In genomic region chr7:106285801-106286492, GRCh38 we compare ENCODE assay signal across 8 cellular contexts. TPM values are rescaled to one million over a fixed set of nuclear protein-coding genes. Genes with fewer than 3 reads are reported as not detected.
A peak's percentile ranks its signal among the peaks of the same experiment; 100 is the strongest.
DNase-seq lines count a peak whose midpoint lies in the region; ATAC-seq and FAIRE-seq lines count a peak whose summit lies in the region.

No MANE protein-coding gene starts in this region.

- peaks cover 4 to 5% of the 10 kb centered on the region in 2 donors for H3K4me1 ChIP-seq in small intestine (ENCODE audit: control insufficient read depth in 2 of 2, insufficient read depth in 1 of 2, low read depth in 1 of 2, low read length in 1 of 2)

- no peaks in the 10 kb centered on the region for H3K36me3 ChIP-seq in small intestine (ENCODE audit: control insufficient read depth in 2 of 2, insufficient read depth in 2 of 2, low read length in 2 of 2)

- DNase-seq in activated CD4-positive, CD25-positive, alpha-beta regulatory T cell treated with anti-CD3 and anti-CD28 coated beads, Interleukin-2, amount 50 U/mL, for 16 hours (ENCODE audit: low read depth, low spot score), result peak; percentile 28
- DNase-seq in activated CD4-positive, CD25-positive, alpha-beta regulatory T cell treated with anti-CD3 and anti-CD28 coated beads, Interleukin-2, amount 50 U/mL, for 72 hours, result no peak
- DNase-seq in activated T-cell treated with anti-CD3 and anti-CD28 coated beads for 4 hours, result peak; percentile 13
- peak; percentile 18 for DNase-seq in germinal center (ENCODE audit: low spot score)
- DNase-seq in small intestine, result peak; percentile 64
- no peak for DNase-seq in AML-193 (lab: John Stamatoyannopoulos, UW)
- DNase-seq in NK-92 (lab: John Stamatoyannopoulos, UW; ENCODE audit: unreplicated experiment), result no peak

- 5 to 16% (median 7%) methylated on average over 16 of the region's 16 CpGs for WGBS in small intestine, 3 donors

- no peaks in the 10 kb centered on the region for H3K27me3 ChIP-seq in small intestine (ENCODE audit: control insufficient read depth in 2 of 2, insufficient read depth in 2 of 2, low read length in 2 of 2)

- peak; percentile 33 for ATAC-seq in HG03196 (IDR thresholded peaks at IDR 0.05; ENCODE audit: unreplicated experiment)

- H3K4me3 ChIP-seq in small intestine (ENCODE audit: low read depth in 1 of 2, low read length in 2 of 2), result peak overlapping the region; percentile 50 to 69

- peak overlapping the region; percentile 95 to 97 for H3K27ac ChIP-seq in small intestine (ENCODE audit: low read depth in 1 of 2, low read length in 1 of 2)

- no peak for FAIRE-seq in small intestine (lab: Jason Lieb, UNC)

- H3K9me3 ChIP-seq in small intestine (ENCODE audit: control insufficient read depth, low read depth), result no peaks in the 10 kb centered on the region

RNA-seq across cellular contexts. Expression of gene NAMPT, which starts 1.2 kb away (rescaled TPM):
- 10 to 100 TPM; 50.5 to 61.4 (median 53.2) TPM for polyA plus RNA-seq in small intestine

Comparison
In these comparisons a context has a peak if more than half of its experiments do, and no peak if none do; other contexts are left out.
1. DNase-seq: peak in activated CD4-positive, CD25-positive, alpha-beta regulatory T cell treated with anti-CD3 and anti-CD28 coated beads, Interleukin-2, amount 50 U/mL, for 16 hours (single experiment), activated T-cell treated with anti-CD3 and anti-CD28 coated beads for 4 hours (single experiment), germinal center (single experiment) and small intestine (single experiment); none in activated CD4-positive, CD25-positive, alpha-beta regulatory T cell treated with anti-CD3 and anti-CD28 coated beads, Interleukin-2, amount 50 U/mL, for 72 hours (single experiment), AML-193 (0 of 2) and NK-92 (single experiment).